In the genomic region with DNA sequence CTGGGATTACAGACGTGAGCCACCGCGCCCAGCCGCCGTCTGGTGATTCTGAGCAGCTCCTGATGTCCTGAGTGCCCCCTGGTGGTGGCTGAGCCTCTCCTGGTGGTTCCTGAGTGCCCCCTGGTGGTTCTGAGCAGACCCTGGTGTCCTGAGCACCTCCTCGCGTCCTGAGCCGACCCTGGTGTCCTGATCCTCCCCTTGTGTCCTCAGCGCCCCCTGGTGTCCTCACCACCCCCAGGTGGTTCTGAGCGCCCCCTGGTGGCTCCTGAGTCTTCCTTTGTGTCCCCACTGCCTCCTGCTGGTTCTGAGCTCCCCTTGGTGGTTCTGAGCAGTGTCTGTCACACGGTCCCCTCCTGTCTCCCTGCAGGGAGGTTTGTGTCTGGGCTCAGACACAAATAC, we compare ENCODE assay signal across 8 cellular contexts.
A peak's percentile ranks its signal among the peaks of the same experiment; 100 is the strongest.
DNase-seq lines count a peak whose midpoint lies in the region; ATAC-seq and TF ChIP-seq lines count a peak whose summit lies in the region.

No MANE protein-coding gene starts in this region.

- peak; percentile 91 for TF ChIP-seq CTCF in activated CD8-positive, alpha-beta T cell treated with anti-CD3 and anti-CD28 coated beads for 36 hours (IDR thresholded peaks at IDR 0.05)
- peak in 1 of 2 donors; percentile 25 for TF ChIP-seq CTCF in left lung (IDR thresholded peaks at IDR 0.05)

- no peak overlapping the region for H3K27ac Mint-ChIP-seq in activated CD8-positive, alpha-beta T cell treated with anti-CD3 and anti-CD28 coated beads for 36 hours

- intact Hi-C loops in left ventricle myocardium superior (cut with micrococcal nuclease) (no loop called here), left cardiac atrium (cut with DNase I) (no loop called here), left lung (cut with DNase I) (no loop called here), head of caudate nucleus (cut with DNase I) (no loop called here)
- intact Hi-C loops in activated CD8-positive, alpha-beta T cell treated with anti-CD3 and anti-CD28 coated beads for 36 hours (cut with micrococcal nuclease), result no loop called here

- no peaks in the 10 kb centered on the region for H3K9me3 ChIP-seq in left lung

- no peaks in the 10 kb centered on the region for H3K36me3 ChIP-seq in left lung

- H3K4me1 ChIP-seq in left lung, result no peaks in the 10 kb centered on the region

- no peak overlapping the region for H3K4me3 Mint-ChIP-seq in activated CD8-positive, alpha-beta T cell treated with anti-CD3 and anti-CD28 coated beads for 36 hours

- POLR2A ChIA-PET in activated CD8-positive, alpha-beta T cell treated with anti-CD3 and anti-CD28 coated beads for 36 hours (lab: Charles Lee), result interaction anchor here (1.0 to 2.1 kb wide), 6 partner anchors 8 to 151 kb away, joined by 3 to 8 read pairs (median 4); no protein-coding TSS in a partner anchor

- ATAC-seq in left ventricle myocardium superior (no peak), left cardiac atrium (no peak), HG03565 (IDR thresholded peaks at IDR 0.05; ENCODE audit: unreplicated experiment) (peak; percentile 41), left lung (peak; percentile 26)
- ATAC-seq in activated CD8-positive, alpha-beta T cell treated with anti-CD3 and anti-CD28 coated beads for 36 hours, result peak; percentile 74

- no peaks in the 10 kb centered on the region for H3K4me1 Mint-ChIP-seq in activated CD8-positive, alpha-beta T cell treated with anti-CD3 and anti-CD28 coated beads for 36 hours (ENCODE audit: low read depth)

- peak; percentile 34 for DNase-seq in left ventricle myocardium superior
- DNase-seq in left cardiac atrium, result no peak
- peak; percentile 89 for DNase-seq in activated CD8-positive, alpha-beta T cell treated with anti-CD3 and anti-CD28 coated beads for 36 hours
- peak in 1 of 2 donors; percentile 71 for DNase-seq in left lung
- DNase-seq in islet precursor cell, result no peak
- no peak for DNase-seq in head of caudate nucleus
- DNase-seq in NOMO-1 (lab: John Stamatoyannopoulos, UW; ENCODE audit: unreplicated experiment in 2 of 2), result no peak

- H3K36me3 Mint-ChIP-seq in activated CD8-positive, alpha-beta T cell treated with anti-CD3 and anti-CD28 coated beads for 36 hours (ENCODE audit: low read depth), result no peaks in the 10 kb centered on the region

- no peak overlapping the region for H3K27ac ChIP-seq in left lung

- peaks cover 3% of the 10 kb centered on the region for H3K27me3 Mint-ChIP-seq in activated CD8-positive, alpha-beta T cell treated with anti-CD3 and anti-CD28 coated beads for 36 hours

- H3K4me3 ChIP-seq in left lung, result no peak overlapping the region

- H3K27me3 ChIP-seq in left lung, result no peaks in the 10 kb centered on the region

- H3K9me3 Mint-ChIP-seq in activated CD8-positive, alpha-beta T cell treated with anti-CD3 and anti-CD28 coated beads for 36 hours, result no peaks in the 10 kb centered on the region

- CTCF ChIA-PET in activated CD8-positive, alpha-beta T cell treated with anti-CD3 and anti-CD28 coated beads for 36 hours (lab: Charles Lee), result interaction anchor here (0.7 to 5.4 kb wide), 31 partner anchors 10 to 267 kb away, joined by 3 to 176 read pairs (median 9); no protein-coding TSS in a partner anchor

Comparison
In these comparisons a context has a peak if more than half of its experiments do, and no peak if none do; other contexts are left out.
1. DNase-seq: peak in left ventricle myocardium superior (single experiment) and activated CD8-positive, alpha-beta T cell treated with anti-CD3 and anti-CD28 coated beads for 36 hours (single experiment); none in left cardiac atrium (single experiment), islet precursor cell (single experiment), head of caudate nucleus (0 of 42) and NOMO-1 (0 of 2).
2. ATAC-seq: peak in HG03565 (single experiment), activated CD8-positive, alpha-beta T cell treated with anti-CD3 and anti-CD28 coated beads for 36 hours (single experiment) and left lung (single experiment); none in left ventricle myocardium superior (single experiment) and left cardiac atrium (0 of 2).